In genomic region chr3:171959532-171960044, GRCh38 we compare ENCODE assay signal across 1 cellular context.
TF ChIP-seq lines count a peak whose summit lies in the region.

No MANE protein-coding gene starts in this region.

TF ChIP-seq in GM23338, 12 proteins besides CTCF, POLR2A, EP300 and RAD21 (continued from another document):
- TF ChIP-seq ZNF462 (CRISPR knock-in tag; IDR thresholded peaks at IDR 0.05), result no peak
- TF ChIP-seq NANOG (IDR thresholded peaks at IDR 0.05; ENCODE audit: borderline replicate concordance), result no peak
- TF ChIP-seq REST (IDR thresholded peaks at IDR 0.05; ENCODE audit: unreplicated experiment), result no peak
TF ChIP-seq in GM23338: peak in this region for 0.
